In genomic region chr17:35088911-35089845, GRCh38 we compare ENCODE assay signal across 8 cellular contexts. TPM values are rescaled to one million over a fixed set of nuclear protein-coding genes. Genes with fewer than 3 reads are reported as not detected.
DNase-seq lines count a peak whose midpoint lies in the region; ATAC-seq and TF ChIP-seq lines count a peak whose summit lies in the region.

No MANE protein-coding gene starts in this region.

- TF ChIP-seq CTCF in AG09309 (IDR thresholded peaks at IDR 0.05; ENCODE audit: control insufficient read depth, insufficient read depth, low read depth, low read length, missing control alignments) = peak; percentile 59
- peak; percentile 46 for TF ChIP-seq CTCF in kidney epithelial cell (IDR thresholded peaks at IDR 0.05; ENCODE audit: insufficient read depth, low read length, poor library complexity, severe bottlenecking)

- H3K4me3 ChIP-seq in AG09309 (ENCODE audit: control insufficient read depth, low read depth, low read length) (peak overlapping the region; percentile 80), kidney epithelial cell (ENCODE audit: low read depth, low read length) (peak overlapping the region; percentile 71)

- no peaks in the 10 kb centered on the region for H3K27me3 ChIP-seq in kidney epithelial cell (ENCODE audit: control insufficient read depth, insufficient read depth, low read length)

- DNase-seq in AG09309 (ENCODE audit: low read depth) = no peak
- peak; percentile 62 for DNase-seq in NCI-H2171 treated with DMSO at 0.1 percent for 48 hours (lab: John Stamatoyannopoulos, UW)
- peak; percentile 69 for DNase-seq in cerebellar cortex (ENCODE audit: low spot score)
- no peak for DNase-seq in kidney epithelial cell (ENCODE audit: low read depth)
- DNase-seq in stimulated activated CD4-positive, alpha-beta T cell treated with anti-CD3 and anti-CD28 coated beads, Interleukin-1b, Interleukin-23, amount 100 ng/mL, for 1 hour (ENCODE audit: low read depth in 2 of 2) = peak; percentile 82 to 88

- ATAC-seq in GM18870 (IDR thresholded peaks at IDR 0.05; ENCODE audit: unreplicated experiment) (peak; percentile 24), HG03097 (IDR thresholded peaks at IDR 0.05; ENCODE audit: low FRiP score, unreplicated experiment) (peak; percentile 74)
- ATAC-seq in activated CD4-positive, CD25-positive, alpha-beta regulatory T cell treated with anti-CD3 and anti-CD28 coated beads, Interleukin-2, amount 50 U/mL, for 24 hours = peak; percentile 78 to 84

- no peaks in the 10 kb centered on the region for H3K36me3 ChIP-seq in kidney epithelial cell (ENCODE audit: control insufficient read depth, insufficient read depth, low read length)

RNA-seq across cellular contexts. Expression of gene RFFL, which starts 25.7 kb away (rescaled TPM):
- total RNA-seq in kidney epithelial cell = 13.8 and 14.1 TPM in 2 replicates

RNA-seq across cellular contexts. Expression of gene RAD51D, which starts 30.5 kb away (rescaled TPM):
- 13.7 and 18.4 TPM in 2 replicates for total RNA-seq in kidney epithelial cell

RNA-seq across cellular contexts. Expression of gene FNDC8, which starts 32.2 kb away (rescaled TPM):
- not detected in 2 replicates for total RNA-seq in kidney epithelial cell

RNA-seq across cellular contexts. Expression of gene NLE1, which starts 52.9 kb away (rescaled TPM):
- 19.3 and 29.7 TPM in 2 replicates for total RNA-seq in kidney epithelial cell

RNA-seq across cellular contexts. Expression of gene UNC45B, which starts 58.4 kb away (rescaled TPM):
- total RNA-seq in kidney epithelial cell = not detected in 2 replicates

Comparison
In these comparisons a context has a peak if more than half of its experiments do, and no peak if none do; other contexts are left out.
1. DNase-seq: peak in NCI-H2171 treated with DMSO at 0.1 percent for 48 hours (single experiment), cerebellar cortex (single experiment) and stimulated activated CD4-positive, alpha-beta T cell treated with anti-CD3 and anti-CD28 coated beads, Interleukin-1b, Interleukin-23, amount 100 ng/mL, for 1 hour (2 of 2); none in AG09309 (single experiment) and kidney epithelial cell (single experiment).
2. ATAC-seq: peak in every context shown above with its lines; median percentile 81 in activated CD4-positive, CD25-positive, alpha-beta regulatory T cell treated with anti-CD3 and anti-CD28 coated beads, Interleukin-2, amount 50 U/mL, for 24 hours; 74 in HG03097; 24 in GM18870.